Comparison of ENCODE assay signal across 9 cellular contexts in genomic region chr1:31787786-31788137, GRCh38. TPM values are rescaled to one million over a fixed set of nuclear protein-coding genes. Genes with fewer than 3 reads are reported as not detected.
A peak's percentile ranks its signal among the peaks of the same experiment; 100 is the strongest.
DNase-seq lines count a peak whose midpoint lies in the region; ATAC-seq, FAIRE-seq and TF ChIP-seq lines count a peak whose summit lies in the region.
"Had no signal": no experiment of that assay in that cellular context is flagged by ENCODE, and none has a peak within 500 bp of the region (broad histone marks: within the 10 kb centered on the region; RNA-seq: fewer than 3 reads in every experiment).

No MANE protein-coding gene starts in this region.

- H3K79me2 ChIP-seq in endothelial cell of umbilical vein (ENCODE audit: control insufficient read depth, insufficient read depth, low read length) = no peaks in the 10 kb centered on the region

- no peaks in the 10 kb centered on the region for H3K36me3 ChIP-seq in GM06990 (ENCODE audit: control insufficient read depth, insufficient read depth, low read length)
- H3K36me3 ChIP-seq in SJSA1 = peaks cover 19% of the 10 kb centered on the region
- H3K36me3 ChIP-seq in endothelial cell of umbilical vein (ENCODE audit: control insufficient read depth in 2 of 2, extremely low read depth in 1 of 2, insufficient read depth in 2 of 2, low read length in 2 of 2) = no peaks in the 10 kb centered on the region
- H3K36me3 ChIP-seq in psoas muscle (ENCODE audit: insufficient read depth in 1 of 2, low read depth in 1 of 2) = no peaks in the 10 kb centered on the region

- WGBS in psoas muscle, 3 donors = 52 to 65% (median 58%) methylated on average over 1 of the region's 1 CpG

- H3K27me3 ChIP-seq in GM06990 (replicated peaks; ENCODE audit: control insufficient read depth, insufficient read depth, low read length) (no peaks in the 10 kb centered on the region), SJSA1 (replicated peaks) (no peaks in the 10 kb centered on the region), endothelial cell of umbilical vein (ENCODE audit: control insufficient read depth in 2 of 2, insufficient read depth in 2 of 2, low read length in 2 of 2) (no peaks in the 10 kb centered on the region), psoas muscle (ENCODE audit: insufficient read depth in 3 of 3, low read length in 2 of 3) (no peaks in the 10 kb centered on the region)

- H3K4me2 ChIP-seq in endothelial cell of umbilical vein (ENCODE audit: insufficient read depth, low read length) = peak overlapping the region; percentile 70

- POLR2A ChIA-PET in endothelial cell of umbilical vein (lab: Charles Lee) = no interaction called here

- dilution Hi-C loops in endothelial cell of umbilical vein (cut with MboI; ENCODE audit: extremely low pct_ligation_motif_present, low sequenced_read_pairs) = no loop called here

- H3K4me3 ChIP-seq in GM06990 (replicated peaks; ENCODE audit: low read depth, low read length) = peak overlapping the region; percentile 77
- H3K4me3 ChIP-seq in SJSA1 = peak overlapping the region; percentile 52
- H3K4me3 ChIP-seq in endothelial cell of umbilical vein (replicated peaks in 1 of 3; ENCODE audit: insufficient read depth in 1 of 3, low read depth in 1 of 3, low read length in 3 of 3) = no peak overlapping the region
- H3K4me3 ChIP-seq in psoas muscle = peak overlapping the region; percentile 78

- ATAC-seq in psoas muscle (no peak), HG03565 (IDR thresholded peaks at IDR 0.05; ENCODE audit: unreplicated experiment) (no peak), GM18511 (IDR thresholded peaks at IDR 0.05; ENCODE audit: unreplicated experiment) (no peak), GM19035 (IDR thresholded peaks at IDR 0.05; ENCODE audit: unreplicated experiment) (no peak)

- no peak for FAIRE-seq in endothelial cell of umbilical vein (lab: Jason Lieb, UNC)
- FAIRE-seq: endometrium had no signal

- H3K9me3 ChIP-seq in SJSA1 (replicated peaks) (no peaks in the 10 kb centered on the region), endothelial cell of umbilical vein (replicated peaks; ENCODE audit: control insufficient read depth, insufficient read depth, low read length) (no peaks in the 10 kb centered on the region), psoas muscle (no peaks in the 10 kb centered on the region)

- DNase-seq in GM06990 (ENCODE audit: extremely low read depth, insufficient read length) (no peak), SJSA1 (ENCODE audit: low read depth in 1 of 2, low spot score in 2 of 2) (no peak), endothelial cell of umbilical vein (ENCODE audit: low read depth, low spot score) (no peak), psoas muscle (no peak), kidney glomerular epithelial cell (lab: John Stamatoyannopoulos, UW) (no peak)

- no peak for TF ChIP-seq CTCF in GM06990 (IDR thresholded peaks at IDR 0.05; ENCODE audit: insufficient read depth, low read length, poor library complexity, severe bottlenecking)
- no peak for TF ChIP-seq CTCF in endothelial cell of umbilical vein (IDR thresholded peaks at IDR 0.05; ENCODE audit: extremely low read depth in 1 of 2, insufficient read depth in 1 of 2, low read depth in 1 of 2, low read length in 2 of 2)
- no peak for TF ChIP-seq CTCF in psoas muscle (IDR thresholded peaks at IDR 0.05)

- no peaks in the 10 kb centered on the region for H4K20me1 ChIP-seq in endothelial cell of umbilical vein (replicated peaks; ENCODE audit: control insufficient read depth, extremely low read depth, insufficient read depth, low read length)

- CTCF ChIA-PET in endothelial cell of umbilical vein (lab: Charles Lee) = interaction anchor here (1.8 to 2.4 kb wide), 8 partner anchors 9 to 191 kb away, joined by 9 to 102 read pairs (median 12); partner anchors contain the start of genes ADGRB2 and PEF1

- H3K9me1 ChIP-seq in endothelial cell of umbilical vein (replicated peaks; ENCODE audit: control insufficient read depth, extremely low read depth, insufficient read depth, low read length) = no peaks in the 10 kb centered on the region

- intact Hi-C loops in endothelial cell of umbilical vein (cut with micrococcal nuclease) (loop anchor here (1.0 to 10.0 kb wide), 5 partner anchors 25 to 605 kb away; no protein-coding TSS in a partner anchor), psoas muscle (cut with DNase I) (loop anchor here (2.0 to 10.0 kb wide), 5 partner anchors 25 to 225 kb away; no protein-coding TSS in a partner anchor)

- BruUV-seq in endothelial cell of umbilical vein (replicated peaks; lab: Mats Ljungman, UMichigan) = no TSS peak

- no peak for TF ChIP-seq POLR2A in endothelial cell of umbilical vein (IDR thresholded peaks at IDR 0.05; ENCODE audit: low read depth, low read length)

- H3K4me1 ChIP-seq in SJSA1 (replicated peaks) = peaks cover 16% of the 10 kb centered on the region
- H3K4me1 ChIP-seq in endothelial cell of umbilical vein (ENCODE audit: control insufficient read depth, extremely low read depth, insufficient read depth, low read length) = peaks cover 4% of the 10 kb centered on the region
- H3K4me1 ChIP-seq in psoas muscle = peaks cover 4% of the 10 kb centered on the region

- no peak overlapping the region for H3K9ac ChIP-seq in endothelial cell of umbilical vein (replicated peaks; ENCODE audit: extremely low read depth, insufficient read depth, low read length)

- H2AFZ ChIP-seq in endothelial cell of umbilical vein (ENCODE audit: low read depth, low read length) = no peak overlapping the region

- H3K27ac ChIP-seq in SJSA1 (peak overlapping the region; percentile 83; the same call in 1 of the 2 replicates), endothelial cell of umbilical vein (ENCODE audit: insufficient read depth, low read depth, low read length) (no peak overlapping the region), psoas muscle (no peak overlapping the region)

TF ChIP-seq in endothelial cell of umbilical vein, 7 proteins besides CTCF, POLR2A, EP300 and RAD21:
- TF ChIP-seq FOS (IDR thresholded peaks at IDR 0.05; ENCODE audit: borderline replicate concordance, insufficient read depth, low read length) (no peak), GATA2 (IDR thresholded peaks at IDR 0.05; ENCODE audit: insufficient read depth, insufficient read length, low read depth, low read length) (no peak), MAX (IDR thresholded peaks at IDR 0.05; ENCODE audit: insufficient read depth, insufficient read length) (no peak), JUN (IDR thresholded peaks at IDR 0.05; ENCODE audit: borderline replicate concordance, insufficient read depth, insufficient read length, low read depth) (no peak), EZH2 (IDR thresholded peaks at IDR 0.05; ENCODE audit: borderline replicate concordance, low read depth, low read length, severe bottlenecking) (no peak), POLR2AphosphoS5 (IDR thresholded peaks at IDR 0.05; ENCODE audit: insufficient read depth, low read depth, low read length) (no peak), MYC (IDR thresholded peaks at IDR 0.05; ENCODE audit: low read depth, low read length) (no peak)

RNA-seq across cellular contexts. Expression of gene ADGRB2, which starts 23.6 kb away (rescaled TPM):
- 15.4 and 15.8 TPM in 2 replicates for total RNA-seq in SJSA1 (2014; rRNA removed; shearing (Covaris generic))
- total RNA-seq in endothelial cell of umbilical vein (1.5 and 3.1 TPM in 2 replicates), psoas muscle (1 to 10 TPM in 3 of 4 donors, under 1 TPM in 1; 0.61 to 1.8 (median 1.2) TPM)
- polyA plus RNA-seq in endothelial cell of umbilical vein (1.3 and 2.2 TPM in 2 replicates), psoas muscle (under 1 TPM; 0.44 to 0.73 (median 0.65) TPM)
- polyA plus RNA-seq in endothelial cell of umbilical vein (2011; cell fraction: cytosol; rRNA removed) = 0.88 and 1.3 TPM in 2 replicates
- polyA plus RNA-seq in endothelial cell of umbilical vein (2011; cell fraction: nucleus; rRNA removed) = 4.9 and 5.7 TPM in 2 replicates
- polyA plus RNA-seq in endothelial cell of umbilical vein (2012) = 1.1 and 2.2 TPM in 2 replicates
- 1.1 and 1.4 TPM in 2 replicates for polyA minus RNA-seq in endothelial cell of umbilical vein
- polyA minus RNA-seq in endothelial cell of umbilical vein (2011; cell fraction: cytosol; rRNA and poly(A)+ RNA removed) = 1.3 TPM
- 1.0 and 1.6 TPM in 2 replicates for polyA minus RNA-seq in endothelial cell of umbilical vein (2011; cell fraction: nucleus; rRNA and poly(A)+ RNA removed)

RNA-seq across cellular contexts. Expression of gene SPOCD1, which starts 28.1 kb away (rescaled TPM):
- total RNA-seq in SJSA1 (2014; rRNA removed; shearing (Covaris generic)) = 40.3 and 64.0 TPM in 2 replicates
- total RNA-seq in endothelial cell of umbilical vein (0.27 and 24.9 TPM in 2 replicates), psoas muscle (under 1 TPM in 2 of 4 donors, not detected in 2; 0.15 to 0.32 TPM)
- polyA plus RNA-seq in endothelial cell of umbilical vein (33.0 and 40.1 TPM in 2 replicates), psoas muscle (1 to 10 TPM in 1 of 3 donors, under 1 TPM in 2; 0.05 to 2.5 (median 0.08) TPM)
- 31.3 and 34.9 TPM in 2 replicates for polyA plus RNA-seq in endothelial cell of umbilical vein (2011; cell fraction: cytosol; rRNA removed)
- polyA plus RNA-seq in endothelial cell of umbilical vein (2011; cell fraction: nucleus; rRNA removed) = 110 and 135 TPM in 2 replicates
- polyA plus RNA-seq in endothelial cell of umbilical vein (2012) = 34.7 and 35.9 TPM in 2 replicates
- 20.7 and 21.7 TPM in 2 replicates for polyA minus RNA-seq in endothelial cell of umbilical vein
- not detected for polyA minus RNA-seq in endothelial cell of umbilical vein (2011; cell fraction: cytosol; rRNA and poly(A)+ RNA removed)
- polyA minus RNA-seq in endothelial cell of umbilical vein (2011; cell fraction: nucleus; rRNA and poly(A)+ RNA removed) = 23.3 and 33.4 TPM in 2 replicates

Comparison
In these comparisons a context has a peak if more than half of its experiments do, and no peak if none do; other contexts are left out.
1. H3K4me3 ChIP-seq: peak in GM06990 (single experiment), SJSA1 (single experiment) and psoas muscle (single experiment); none in endothelial cell of umbilical vein (0 of 3).